In the genomic region with DNA sequence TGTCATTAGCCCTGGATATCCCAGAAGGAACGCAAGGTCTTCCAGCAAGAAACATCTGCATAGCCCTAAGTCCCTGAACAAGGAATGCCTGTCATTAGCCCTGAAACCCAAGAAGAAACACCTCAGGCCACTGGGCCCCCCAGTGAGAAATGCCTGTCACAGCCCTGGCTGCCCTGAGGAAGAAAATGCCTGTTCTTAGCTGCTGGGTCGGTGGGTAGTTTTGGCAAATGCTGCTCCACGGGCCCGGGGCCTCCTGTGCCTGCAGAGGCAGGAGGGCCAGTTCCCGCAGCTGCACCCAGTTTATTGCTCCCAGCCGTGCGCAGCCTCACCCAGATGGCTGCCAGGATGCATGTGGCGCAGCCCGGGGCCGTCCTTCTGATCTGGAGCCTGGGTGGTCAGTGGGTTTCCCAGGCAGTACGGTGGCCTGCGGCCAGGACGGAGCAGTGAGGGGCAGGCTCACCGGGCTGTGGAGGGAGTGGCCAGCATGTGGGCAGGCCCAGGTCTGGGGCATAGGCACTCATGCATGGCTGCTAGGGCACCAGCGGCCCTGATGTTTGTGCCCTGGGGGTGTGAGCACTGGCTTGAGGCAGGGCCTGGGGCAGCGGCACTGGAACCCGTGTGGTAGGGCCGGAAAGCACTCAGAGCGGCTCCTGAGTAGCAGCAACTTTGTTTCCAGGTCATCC, we compare ENCODE assay signal across 18 cellular contexts.
A peak's percentile ranks its signal among the peaks of the same experiment; 100 is the strongest.
DNase-seq lines count a peak whose midpoint lies in the region; ATAC-seq and TF ChIP-seq lines count a peak whose summit lies in the region.
"Had no signal": no experiment of that assay in that cellular context is flagged by ENCODE, and none has a peak within 500 bp of the region (broad histone marks: within the 10 kb centered on the region; RNA-seq: fewer than 3 reads in every experiment).

No MANE protein-coding gene starts in this region.

- no peaks in the 10 kb centered on the region for H3K36me3 Mint-ChIP-seq in osteocyte (ENCODE audit: unreplicated experiment)
- H3K36me3 Mint-ChIP-seq: IgD-negative memory B cell had no signal

- no peak overlapping the region for H3K27ac ChIP-seq in right atrium auricular region
- H3K27ac ChIP-seq: HL-60, vagina, VCaP had no signal

- H3K9me3 Mint-ChIP-seq in osteocyte (ENCODE audit: unreplicated experiment) = peaks cover 4% of the 10 kb centered on the region
- H3K9me3 Mint-ChIP-seq: central memory CD8-positive, alpha-beta T cell; IgD-negative memory B cell; T-helper 1 cell treated with Interleukin-12 subunit alpha and Interleukin-12 subunit beta and Interleukin-4 antibody, amounts not matched to agents 30 μg/mL and 1 μg/mL, for 36 hours had no signal

- no peaks in the 10 kb centered on the region for H3K36me3 ChIP-seq in right atrium auricular region
- H3K36me3 ChIP-seq: vagina had no signal

- peak; percentile 10 for DNase-seq in 8988T
- peak; percentile 88 for DNase-seq in ELF-1 (ENCODE audit: low read depth, low spot score)
- DNase-seq in right atrium auricular region (ENCODE audit: low spot score) = peak; percentile 38
- DNase-seq in osteocyte (ENCODE audit: extremely low spot score, unreplicated experiment) = peak; percentile 80
- no peak for DNase-seq in stimulated activated CD4-positive, alpha-beta T cell treated with anti-CD3 and anti-CD28 coated beads, Interleukin-12 subunit alpha, Interleukin-12 subunit beta, amount 100 ng/mL, for 4 hours
- no peak for DNase-seq in T1000 (lab: John Stamatoyannopoulos, UW)
- DNase-seq: effector memory CD4-positive, alpha-beta T cell; mesenchymal stem cell; NCI-H1694 treated with DMSO at 0.1 percent for 48 hours; NCI-H446 had no signal

- H3K4me3 Mint-ChIP-seq in osteocyte (ENCODE audit: unreplicated experiment) = no peak overlapping the region
- H3K4me3 Mint-ChIP-seq: central memory CD8-positive, alpha-beta T cell; IgD-negative memory B cell; T-helper 1 cell treated with Interleukin-12 subunit alpha and Interleukin-12 subunit beta and Interleukin-4 antibody, amounts not matched to agents 30 μg/mL and 1 μg/mL, for 36 hours had no signal

- H3K27ac Mint-ChIP-seq in osteocyte (ENCODE audit: unreplicated experiment) = no peak overlapping the region
- H3K27ac Mint-ChIP-seq: IgD-negative memory B cell; T-helper 1 cell treated with Interleukin-12 subunit alpha and Interleukin-12 subunit beta and Interleukin-4 antibody, amounts not matched to agents 30 μg/mL and 1 μg/mL, for 36 hours had no signal

- no peaks in the 10 kb centered on the region for H3K27me3 ChIP-seq in right atrium auricular region
- H3K27me3 ChIP-seq: vagina had no signal

- H3K4me3 ChIP-seq in right atrium auricular region = no peak overlapping the region
- H3K4me3 ChIP-seq: vagina had no signal

- H3K9me3 ChIP-seq in right atrium auricular region = no peaks in the 10 kb centered on the region
- H3K9me3 ChIP-seq: vagina had no signal

- TF ChIP-seq CTCF in right atrium auricular region (IDR thresholded peaks at IDR 0.05) = no peak
- no peak for TF ChIP-seq CTCF in osteocyte (IDR thresholded peaks at IDR 0.05)

- no peaks in the 10 kb centered on the region for H3K27me3 Mint-ChIP-seq in osteocyte (ENCODE audit: unreplicated experiment)

- no peaks in the 10 kb centered on the region for H3K4me1 Mint-ChIP-seq in osteocyte (ENCODE audit: unreplicated experiment)
- H3K4me1 Mint-ChIP-seq: central memory CD8-positive, alpha-beta T cell had no signal

- H3K4me1 ChIP-seq in right atrium auricular region = no peaks in the 10 kb centered on the region
- H3K4me1 ChIP-seq: vagina had no signal

- no peak for ATAC-seq in GM19463 (IDR thresholded peaks at IDR 0.05; ENCODE audit: unreplicated experiment)
- ATAC-seq: HCT116 had no signal

Comparison
In these comparisons a context has a peak if more than half of its experiments do, and no peak if none do; other contexts are left out.
1. DNase-seq: peak in 8988T (single experiment), ELF-1 (single experiment), right atrium auricular region (single experiment) and osteocyte (single experiment); none in stimulated activated CD4-positive, alpha-beta T cell treated with anti-CD3 and anti-CD28 coated beads, Interleukin-12 subunit alpha, Interleukin-12 subunit beta, amount 100 ng/mL, for 4 hours (single experiment) and T1000 (single experiment).